22 cellular contexts compared by ENCODE assay signal in genomic region chr15:72538931-72539330, GRCh38.
A peak's percentile ranks its signal among the peaks of the same experiment; 100 is the strongest.
DNase-seq lines count a peak whose midpoint lies in the region; ATAC-seq and TF ChIP-seq lines count a peak whose summit lies in the region.
"Had no signal": no experiment of that assay in that cellular context is flagged by ENCODE, and none has a peak within 500 bp of the region (broad histone marks: within the 10 kb centered on the region; RNA-seq: fewer than 3 reads in every experiment).

No MANE protein-coding gene starts in this region.

- POLR2A ChIA-PET in MCF 10A (lab: Yijun Ruan, JAX) = interaction anchor here (1.1 kb wide), 1 partner anchor 63 kb away, joined by 3 read pairs; no protein-coding TSS in a partner anchor
- POLR2A ChIA-PET in PC-3 (lab: Charles Lee; ENCODE audit: unreplicated experiment) = no interaction called here

- no peaks in the 10 kb centered on the region for H3K9me3 Mint-ChIP-seq in MCF 10A (ENCODE audit: unreplicated experiment)

- TF ChIP-seq CTCF in MCF 10A (IDR thresholded peaks at IDR 0.05; ENCODE audit: unreplicated experiment) (no peak), mammary epithelial cell (conservative IDR thresholded peaks at IDR 0.05 in 1 of 2, IDR thresholded peaks at IDR 0.05 in 1 of 2; ENCODE audit: extremely low read depth in 1 of 2, insufficient read depth in 1 of 2, low read depth in 1 of 2, low read length in 2 of 2) (no peak), upper lobe of left lung (IDR thresholded peaks at IDR 0.05) (no peak), PC-3 (conservative IDR thresholded peaks at IDR 0.05; ENCODE audit: low read depth, low read length) (no peak)

- H3K4me3 ChIP-seq in mammary epithelial cell (replicated peaks in 1 of 3; ENCODE audit: insufficient read depth in 1 of 3, low read depth in 2 of 3, low read length in 3 of 3) (no peak overlapping the region), upper lobe of left lung (no peak overlapping the region), PC-3 (ENCODE audit: low read length) (no peak overlapping the region)
- H3K4me3 ChIP-seq: BLaER1, GM23338 had no signal

- dilution Hi-C loops in mammary epithelial cell (cut with HindIII; ENCODE audit: low sequenced_read_pairs) = no loop called here

- no peaks in the 10 kb centered on the region for H3K4me1 ChIP-seq in mammary epithelial cell (ENCODE audit: insufficient read depth, low read length)
- H3K4me1 ChIP-seq in upper lobe of left lung = peaks cover 0 to 11% (median 3%) of the 10 kb centered on the region in 4 donors
- H3K4me1 ChIP-seq in PC-3 (ENCODE audit: insufficient read depth, low read length) = no peaks in the 10 kb centered on the region

- ATAC-seq in T-helper 17 cell (no peak), upper lobe of left lung (ENCODE audit: low FRiP score in 2 of 2) (no peak), GM18520 (IDR thresholded peaks at IDR 0.05; ENCODE audit: unreplicated experiment) (no peak), PC-3 (no peak)
- ATAC-seq: GM23338 had no signal

- BruUV-seq in MCF 10A (replicated peaks; lab: Mats Ljungman, UMichigan) = no TSS peak
- no TSS peak for BruUV-seq in mammary epithelial cell (replicated peaks; lab: Mats Ljungman, UMichigan)
- BruUV-seq in PC-3 (replicated peaks; lab: Mats Ljungman, UMichigan) = no TSS peak

- peaks cover 31% of the 10 kb centered on the region for H3K36me3 Mint-ChIP-seq in MCF 10A (ENCODE audit: insufficient read depth, unreplicated experiment)
- H3K36me3 Mint-ChIP-seq in T-helper 17 cell (ENCODE audit: low read depth) = peaks cover 3% of the 10 kb centered on the region

- no peak overlapping the region for H3K4me2 ChIP-seq in mammary epithelial cell (ENCODE audit: insufficient read depth, low read depth, low read length)
- H3K4me2 ChIP-seq in PC-3 (ENCODE audit: low read length) = no peak overlapping the region
- H3K4me2 ChIP-seq: BLaER1, GM23338 had no signal

- H3K36me3 ChIP-seq in mammary epithelial cell (ENCODE audit: insufficient read depth, low read length) = peaks cover 3% of the 10 kb centered on the region
- H3K36me3 ChIP-seq in upper lobe of left lung = no peaks in the 10 kb centered on the region
- peaks cover 11% of the 10 kb centered on the region; the same call in 1 of the 2 replicates for H3K36me3 ChIP-seq in PC-3 (ENCODE audit: low read depth, low read length)

- H3K27ac Mint-ChIP-seq in MCF 10A (ENCODE audit: low read depth, unreplicated experiment) = peak overlapping the region; percentile 70
- peak overlapping the region; percentile 1 for H3K27ac Mint-ChIP-seq in T-helper 17 cell
- H3K27ac Mint-ChIP-seq: CD4-positive, alpha-beta T cell; GM23338; H9 had no signal

- H4K20me1 ChIP-seq in mammary epithelial cell (ENCODE audit: insufficient read depth, low read length) = no peaks in the 10 kb centered on the region
- 0 out of 2 replicates have a peak, but pooled peaks cover 6% of the 10 kb centered on the region for H4K20me1 ChIP-seq in PC-3 (ENCODE audit: low read length)

- no peak for TF ChIP-seq EP300 in upper lobe of left lung (IDR thresholded peaks at IDR 0.05)

- H3K79me2 ChIP-seq in mammary epithelial cell (ENCODE audit: insufficient read depth, low read length) (peaks cover 88% of the 10 kb centered on the region), PC-3 (ENCODE audit: low read length) (peaks cover 40% of the 10 kb centered on the region)

- H3K9me3 ChIP-seq in mammary epithelial cell (replicated peaks; ENCODE audit: insufficient read depth, low read length) (peaks cover 7% of the 10 kb centered on the region), T-helper 17 cell (ENCODE audit: control insufficient read depth, low read length, poor library complexity, severe bottlenecking) (no peaks in the 10 kb centered on the region), upper lobe of left lung (peaks cover 0 to 9% (median 8%) of the 10 kb centered on the region in 4 donors), PC-3 (ENCODE audit: low read length) (no peaks in the 10 kb centered on the region; the same call in 1 of the 2 replicates)

- in situ Hi-C loops in mammary epithelial cell (cut with MboI; ENCODE audit: low sequenced_read_pairs in 2 of 2) = no loop called here

- intact Hi-C loops in MCF 10A (cut with micrococcal nuclease) = no loop called here
- intact Hi-C loops in mammary epithelial cell (cut with micrococcal nuclease) = no loop called here
- intact Hi-C loops in PC-3 (cut with micrococcal nuclease) = no loop called here

- H3K4me3 Mint-ChIP-seq in MCF 10A (ENCODE audit: unreplicated experiment) (no peak overlapping the region), T-helper 17 cell (no peak overlapping the region)
- H3K4me3 Mint-ChIP-seq: CD4-positive, alpha-beta T cell; GM23338; H9 had no signal

- H3K27me3 ChIP-seq in mammary epithelial cell (ENCODE audit: insufficient read depth, low read length) (no peaks in the 10 kb centered on the region), upper lobe of left lung (no peaks in the 10 kb centered on the region), PC-3 (ENCODE audit: low read length) (no peaks in the 10 kb centered on the region)
- H3K27me3 ChIP-seq: BLaER1 had no signal

- H3K9me2 ChIP-seq in PC-3 (replicated peaks; ENCODE audit: low read length) = no peaks in the 10 kb centered on the region

- CTCF ChIA-PET in MCF 10A (lab: Yijun Ruan, JAX) (no interaction called here), mammary epithelial cell (lab: Charles Lee; ENCODE audit: low non-redundant PET) (no interaction called here), PC-3 (lab: Charles Lee) (no interaction called here)

- H3F3A ChIP-seq in PC-3 (ENCODE audit: low read length, unreplicated experiment) = no peaks in the 10 kb centered on the region

- DNase-seq in MCF 10A (ENCODE audit: unreplicated experiment) = no peak
- DNase-seq in mammary epithelial cell = no peak
- DNase-seq in T-helper 17 cell = no peak
- DNase-seq in kidney tubule cell (ENCODE audit: low spot score) = peak; percentile 72
- DNase-seq in upper lobe of left lung = no peak
- DNase-seq in caudate nucleus (lab: John Stamatoyannopoulos, UW) = no peak
- DNase-seq in PC-3 = no peak
- DNase-seq: 8988T; CD4-positive, alpha-beta T cell; GDM1; H9; IMR-90; KG1; MM.1S; NCI-H2029; NCI-H446; NCI-H524 treated with DMSO at 0.1 percent for 48 hours; NCI-H774; SHP77 treated with DMSO at 0.1 percent for 48 hours had no signal

- no peak overlapping the region for H3K9ac ChIP-seq in mammary epithelial cell (ENCODE audit: insufficient read depth, low read length)
- no peak overlapping the region for H3K9ac ChIP-seq in PC-3 (ENCODE audit: low read length)
- H3K9ac ChIP-seq: BLaER1 had no signal

- no peak overlapping the region for H2AFZ ChIP-seq in mammary epithelial cell (ENCODE audit: low read depth, low read length)
- no peak overlapping the region for H2AFZ ChIP-seq in PC-3 (ENCODE audit: low read length)
- H2AFZ ChIP-seq: GM23338 had no signal

- H3K27me3 Mint-ChIP-seq in MCF 10A (ENCODE audit: insufficient read depth, unreplicated experiment) (no peaks in the 10 kb centered on the region), T-helper 17 cell (no peaks in the 10 kb centered on the region)
- H3K27me3 Mint-ChIP-seq: CD4-positive, alpha-beta T cell had no signal

- peaks cover 10% of the 10 kb centered on the region for H3K4me1 Mint-ChIP-seq in MCF 10A (ENCODE audit: insufficient read depth, unreplicated experiment)
- H3K4me1 Mint-ChIP-seq in T-helper 17 cell = peaks cover 36% of the 10 kb centered on the region
- H3K4me1 Mint-ChIP-seq: GM23338 had no signal

- H3K27ac ChIP-seq in mammary epithelial cell (ENCODE audit: insufficient read depth, low read depth, low read length) (no peak overlapping the region), upper lobe of left lung (no peak overlapping the region), caudate nucleus (ENCODE audit: low read depth, low read length) (no peak overlapping the region), PC-3 (ENCODE audit: low read length) (no peak overlapping the region)
- H3K27ac ChIP-seq: BLaER1 had no signal

- no peak for TF ChIP-seq POLR2A in upper lobe of left lung (IDR thresholded peaks at IDR 0.05)
